10 cellular contexts compared by ENCODE assay signal in genomic region chr18:12998332-12999060, GRCh38. TPM values are rescaled to one million over a fixed set of nuclear protein-coding genes. Genes with fewer than 3 reads are reported as not detected.
A peak's percentile ranks its signal among the peaks of the same experiment; 100 is the strongest.
DNase-seq lines count a peak whose midpoint lies in the region; ATAC-seq, FAIRE-seq and TF ChIP-seq lines count a peak whose summit lies in the region.
"Had no signal": no experiment of that assay in that cellular context is flagged by ENCODE, and none has a peak within 500 bp of the region (broad histone marks: within the 10 kb centered on the region; RNA-seq: fewer than 3 reads in every experiment).

No MANE protein-coding gene starts in this region.

- peak overlapping the region; percentile 1 for H3K27ac Mint-ChIP-seq in central memory CD8-positive, alpha-beta T cell (ENCODE audit: low read depth)
- H3K27ac Mint-ChIP-seq: activated B cell treated with CpG ODN at 0.5 μM for 24 hours had no signal

- peak; percentile 68 for FAIRE-seq in GM12892 (lab: Jason Lieb, UNC)
- FAIRE-seq: endometrium had no signal

- DNase-seq in GM12892 (ENCODE audit: insufficient read length) (no peak), kidney tubule cell (ENCODE audit: low spot score) (no peak), head of caudate nucleus (no peak), COR-L47 (lab: John Stamatoyannopoulos, UW) (no peak)
- DNase-seq in central memory CD8-positive, alpha-beta T cell (ENCODE audit: low spot score in 2 of 2), result no peak
- DNase-seq: activated B cell treated with CpG ODN at 0.5 μM for 24 hours; activated effector memory CD4-positive, alpha-beta T cell treated with Interleukin-2 at 50 U/mL for 16 hours had no signal

- H3K9me3 Mint-ChIP-seq in central memory CD8-positive, alpha-beta T cell, result no peaks in the 10 kb centered on the region
- H3K9me3 Mint-ChIP-seq: activated B cell treated with CpG ODN at 0.5 μM for 24 hours had no signal

- peak; percentile 52 for ATAC-seq in GM19351 (IDR thresholded peaks at IDR 0.05; ENCODE audit: unreplicated experiment)
- ATAC-seq in HG03378 (IDR thresholded peaks at IDR 0.05; ENCODE audit: unreplicated experiment), result peak; percentile 56
- ATAC-seq in central memory CD8-positive, alpha-beta T cell (replicated peaks; ENCODE audit: extremely low read depth, poor library complexity, severe bottlenecking), result no peak

- H3K4me1 Mint-ChIP-seq in central memory CD8-positive, alpha-beta T cell, result peaks cover 11% of the 10 kb centered on the region

- no peak overlapping the region for H3K4me3 Mint-ChIP-seq in central memory CD8-positive, alpha-beta T cell
- H3K4me3 Mint-ChIP-seq: activated B cell treated with CpG ODN at 0.5 μM for 24 hours had no signal

- intact Hi-C loops in head of caudate nucleus (cut with DNase I), result no loop called here

- peaks cover 3% of the 10 kb centered on the region for H3K36me3 Mint-ChIP-seq in central memory CD8-positive, alpha-beta T cell (ENCODE audit: insufficient read depth)

- no peak for TF ChIP-seq POLR2A in GM12892 (IDR thresholded peaks at IDR 0.05; ENCODE audit: low read depth, low read length)

- no peaks in the 10 kb centered on the region for H3K27me3 Mint-ChIP-seq in central memory CD8-positive, alpha-beta T cell
- H3K27me3 Mint-ChIP-seq: activated B cell treated with CpG ODN at 0.5 μM for 24 hours had no signal

RNA-seq across cellular contexts. Expression of gene CEP192, which starts 7.3 kb away (rescaled TPM):
- polyA plus RNA-seq in GM12892 (2012; ENCODE audit: missing spikeins), result 22.6 TPM

RNA-seq across cellular contexts. Expression of gene SEH1L, which starts 50.7 kb away (rescaled TPM):
- 40.2 TPM for polyA plus RNA-seq in GM12892 (2012; ENCODE audit: missing spikeins)
